1 cellular context compared by ENCODE assay signal in genomic region chr10:93554760-93555432, GRCh38.
A peak's percentile ranks its signal among the peaks of the same experiment; 100 is the strongest.
TF ChIP-seq lines count a peak whose summit lies in the region.

No MANE protein-coding gene starts in this region.

TF ChIP-seq in HepG2, 621 proteins besides CTCF, POLR2A, EP300 and RAD21 (continues in another document):
- no peak for TF ChIP-seq GFI1 (CRISPR knock-in tag; IDR thresholded peaks at IDR 0.05; ENCODE audit: borderline replicate concordance)
- TF ChIP-seq SP4 (CRISPR knock-in tag; IDR thresholded peaks at IDR 0.05), result no peak
- no peak for TF ChIP-seq DNMT3B (CRISPR knock-in tag; conservative IDR thresholded peaks at IDR 0.05)
- no peak for TF ChIP-seq MLXIP (CRISPR knock-in tag; IDR thresholded peaks at IDR 0.05; ENCODE audit: borderline replicate concordance)
- no peak for TF ChIP-seq ZFYVE20 (CRISPR knock-in tag; IDR thresholded peaks at IDR 0.05; ENCODE audit: borderline replicate concordance, low read depth)
- no peak for TF ChIP-seq IRF9 (CRISPR knock-in tag; IDR thresholded peaks at IDR 0.05; ENCODE audit: borderline replicate concordance)
- no peak for TF ChIP-seq ZNF17 (CRISPR knock-in tag; IDR thresholded peaks at IDR 0.05)
- TF ChIP-seq SALL1 (CRISPR knock-in tag; IDR thresholded peaks at IDR 0.05), result peak; percentile 19; the same call in 1 of the 2 replicates
- TF ChIP-seq FOXK1 (CRISPR knock-in tag; IDR thresholded peaks at IDR 0.05; ENCODE audit: borderline replicate concordance, low read depth), result no peak
- peak; percentile 61; the same call in 1 of the 2 replicates for TF ChIP-seq ZSCAN22 (CRISPR knock-in tag; IDR thresholded peaks at IDR 0.05)
- no peak for TF ChIP-seq ZBTB40 (IDR thresholded peaks at IDR 0.05)
- TF ChIP-seq ZBTB40 (CRISPR knock-in tag; IDR thresholded peaks at IDR 0.05), result no peak
- peak; percentile 17; the same call in 1 of the 2 replicates for TF ChIP-seq ZNF687 (CRISPR knock-in tag; IDR thresholded peaks at IDR 0.05)
- no peak for TF ChIP-seq AGO2 (optimal IDR thresholded peaks at IDR 0.05; ENCODE audit: low read depth, low read length)
- TF ChIP-seq FOSL2 (CRISPR knock-in tag; IDR thresholded peaks at IDR 0.05), result 0 out of 2 replicates have a peak, but pooled peaks have one; percentile 9
- no peak for TF ChIP-seq TCF7 (IDR thresholded peaks at IDR 0.05; ENCODE audit: low read depth)
- TF ChIP-seq ZFX (CRISPR knock-in tag; IDR thresholded peaks at IDR 0.05; ENCODE audit: low read depth), result peak; percentile 38; the same call in 1 of the 2 replicates
- no peak for TF ChIP-seq ZNF660 (CRISPR knock-in tag; IDR thresholded peaks at IDR 0.05; ENCODE audit: borderline replicate concordance, low read depth)
- peak; percentile 95 for TF ChIP-seq SMC3 (IDR thresholded peaks at IDR 0.05; ENCODE audit: low read length)
- TF ChIP-seq U2AF1 (optimal IDR thresholded peaks at IDR 0.05; ENCODE audit: low read depth, low read length), result no peak
- TF ChIP-seq SRSF4 (IDR thresholded peaks at IDR 0.05; ENCODE audit: low read depth, low read length, poor library complexity, severe bottlenecking), result no peak
- TF ChIP-seq RBFOX2 (IDR thresholded peaks at IDR 0.05; ENCODE audit: low read depth, low read length), result no peak
- TF ChIP-seq SNAI1 (CRISPR knock-in tag; IDR thresholded peaks at IDR 0.05; ENCODE audit: borderline replicate concordance), result no peak
- TF ChIP-seq ZNF598 (CRISPR knock-in tag; IDR thresholded peaks at IDR 0.05; ENCODE audit: borderline replicate concordance), result no peak
- no peak for TF ChIP-seq NAIF1 (CRISPR knock-in tag; IDR thresholded peaks at IDR 0.05; ENCODE audit: borderline replicate concordance)
- peak; percentile 5; the same call in 1 of the 2 replicates for TF ChIP-seq RFX5 (IDR thresholded peaks at IDR 0.05; ENCODE audit: low read depth, low read length)
- peak; percentile 33; the same call in 1 of the 2 replicates for TF ChIP-seq ZFP91 (CRISPR knock-in tag; IDR thresholded peaks at IDR 0.05; ENCODE audit: borderline replicate concordance)
- no peak for TF ChIP-seq KMT2A (CRISPR knock-in tag; IDR thresholded peaks at IDR 0.05)
- no peak for TF ChIP-seq ZNF20 (CRISPR knock-in tag; IDR thresholded peaks at IDR 0.05)
- TF ChIP-seq SNAPC4 (CRISPR knock-in tag; IDR thresholded peaks at IDR 0.05), result no peak
- TF ChIP-seq JDP2 (CRISPR knock-in tag; IDR thresholded peaks at IDR 0.05; ENCODE audit: borderline replicate concordance), result no peak
- TF ChIP-seq IKZF1 (IDR thresholded peaks at IDR 0.05), result no peak
- TF ChIP-seq XRCC5 (optimal IDR thresholded peaks at IDR 0.05; ENCODE audit: low read length), result peak; percentile 64
- 0 out of 2 replicates have a peak, but pooled peaks have one; percentile 26 for TF ChIP-seq ZNF644 (CRISPR knock-in tag; IDR thresholded peaks at IDR 0.05; ENCODE audit: low read depth)
- peak; percentile 74 for TF ChIP-seq STAG1 (CRISPR knock-in tag; IDR thresholded peaks at IDR 0.05)
- TF ChIP-seq KDM2A (CRISPR knock-in tag; IDR thresholded peaks at IDR 0.05; ENCODE audit: borderline replicate concordance, low read depth), result peak; percentile 21; the same call in 1 of the 2 replicates
